1 cellular context compared by ENCODE assay signal in genomic region chr1:25361901-25362300, GRCh38.
A peak's percentile ranks its signal among the peaks of the same experiment; 100 is the strongest.
TF ChIP-seq lines count a peak whose summit lies in the region.

No MANE protein-coding gene starts in this region.

TF ChIP-seq in HEK293, 187 proteins besides CTCF, POLR2A, EP300 and RAD21:
- no peak for TF ChIP-seq ZBTB7A (tag by site-specific recombination; IDR thresholded peaks at IDR 0.05; ENCODE audit: low read depth)
- no peak for TF ChIP-seq ZFP41 (tag by site-specific recombination; IDR thresholded peaks at IDR 0.05; ENCODE audit: borderline replicate concordance)
- peak; percentile 37; the same call in 1 of the 2 replicates for TF ChIP-seq PRDM6 (tag by site-specific recombination; IDR thresholded peaks at IDR 0.05)
